ENCODE assay signal across 8 cellular contexts in genomic region chr12:124940143-124940392, GRCh38. TPM values are rescaled to one million over a fixed set of nuclear protein-coding genes. Genes with fewer than 3 reads are reported as not detected.
DNase-seq lines count a peak whose midpoint lies in the region; ATAC-seq and TF ChIP-seq lines count a peak whose summit lies in the region.

No MANE protein-coding gene starts in this region.

- peak overlapping the region; percentile 66 for H2AFZ ChIP-seq in mammary epithelial cell (ENCODE audit: low read depth, low read length)
- H2AFZ ChIP-seq in neural cell (ENCODE audit: low read depth, low read length), result no peak overlapping the region

- TF ChIP-seq CTCF in Caco-2 (IDR thresholded peaks at IDR 0.05; ENCODE audit: insufficient read depth in 1 of 2, low read depth in 1 of 2, low read length in 1 of 2, severe bottlenecking in 1 of 2, unreplicated experiment in 1 of 2) (no peak), mammary epithelial cell (conservative IDR thresholded peaks at IDR 0.05 in 1 of 2, IDR thresholded peaks at IDR 0.05 in 1 of 2; ENCODE audit: extremely low read depth in 1 of 2, insufficient read depth in 1 of 2, low read depth in 1 of 2, low read length in 2 of 2) (no peak), neural cell (IDR thresholded peaks at IDR 0.05; ENCODE audit: poor library complexity, severe bottlenecking) (no peak)

- H4K20me1 ChIP-seq in mammary epithelial cell (ENCODE audit: insufficient read depth, low read length), result no peaks in the 10 kb centered on the region
- H4K20me1 ChIP-seq in neural cell (ENCODE audit: insufficient read depth), result no peaks in the 10 kb centered on the region

- TF ChIP-seq RAD21 in neural cell (conservative IDR thresholded peaks at IDR 0.05), result no peak

- H3K4me3 ChIP-seq in Caco-2 (ENCODE audit: low read depth, low read length), result peak overlapping the region; percentile 52
- H3K4me3 ChIP-seq in mammary epithelial cell (replicated peaks in 1 of 3; ENCODE audit: insufficient read depth in 1 of 3, low read depth in 2 of 3, low read length in 3 of 3), result peak overlapping the region; percentile 4 to 58 (median 25)
- H3K4me3 ChIP-seq in neural cell (ENCODE audit: low read length), result peak overlapping the region; percentile 72

- H3K4me1 Mint-ChIP-seq in Caco-2 (ENCODE audit: low read depth, unreplicated experiment), result no peaks in the 10 kb centered on the region

- H3K79me2 ChIP-seq in mammary epithelial cell (ENCODE audit: insufficient read depth, low read length), result no peaks in the 10 kb centered on the region
- H3K79me2 ChIP-seq in neural cell (replicated peaks; ENCODE audit: insufficient read depth, low read length), result no peaks in the 10 kb centered on the region

- intact Hi-C loops in Caco-2 (cut with micrococcal nuclease; ENCODE audit: unreplicated experiment), result loop anchor here (1.0 kb wide), 1 partner anchor 49 kb away; the partner anchor contains the start of gene DHX37
- intact Hi-C loops in mammary epithelial cell (cut with micrococcal nuclease), result loop anchor here (1.0 kb wide), 1 partner anchor 34 kb away; no protein-coding TSS in a partner anchor

- H3K27me3 Mint-ChIP-seq in Caco-2 (ENCODE audit: insufficient read depth, unreplicated experiment), result no peaks in the 10 kb centered on the region

- no peaks in the 10 kb centered on the region for H3K9me2 ChIP-seq in neural cell (ENCODE audit: insufficient read depth, low read length)

- TF ChIP-seq EP300 in neural cell (conservative IDR thresholded peaks at IDR 0.05; ENCODE audit: poor library complexity, severe bottlenecking), result no peak

- H3K27ac ChIP-seq in mammary epithelial cell (ENCODE audit: insufficient read depth, low read depth, low read length) (peak overlapping the region; percentile 37), neural cell (ENCODE audit: low read length) (peak overlapping the region; percentile 91)

- peak; percentile 12 for ATAC-seq in HG03095 (IDR thresholded peaks at IDR 0.05; ENCODE audit: unreplicated experiment)
- ATAC-seq in HG02571 (IDR thresholded peaks at IDR 0.05; ENCODE audit: unreplicated experiment), result no peak

- no peak overlapping the region for H3K4me3 Mint-ChIP-seq in Caco-2 (ENCODE audit: unreplicated experiment)

- no peaks in the 10 kb centered on the region for H3K9me3 ChIP-seq in Caco-2
- no peaks in the 10 kb centered on the region for H3K9me3 ChIP-seq in mammary epithelial cell (replicated peaks; ENCODE audit: insufficient read depth, low read length)
- H3K9me3 ChIP-seq in neural cell (ENCODE audit: low read length), result no peaks in the 10 kb centered on the region

- H3K9ac ChIP-seq in mammary epithelial cell (ENCODE audit: insufficient read depth, low read length), result no peak overlapping the region
- H3K9ac ChIP-seq in neural cell (ENCODE audit: low read length), result peak overlapping the region; percentile 76

- BruUV-seq in Caco-2 (replicated peaks; lab: Mats Ljungman, UMichigan) (TSS peak; percentile 100), mammary epithelial cell (replicated peaks; lab: Mats Ljungman, UMichigan) (TSS peak; percentile 100)

- WGBS in mammary epithelial cell (ENCODE audit: low coverage, missing lambda C conversion rate), result 5% methylated on average over 8 of the region's 8 CpGs

- dilution Hi-C loops in mammary epithelial cell (cut with HindIII; ENCODE audit: low sequenced_read_pairs), result loop anchor here (5.0 kb wide), 1 partner anchor 72 kb away; no protein-coding TSS in a partner anchor

- POLR2A ChIA-PET in Caco-2 (lab: Charles Lee), result interaction anchor here (0.7 to 2.5 kb wide), 6 partner anchors 12 to 61 kb away, joined by 3 to 44 read pairs (median 4); partner anchors contain the start of gene UBC

- peak overlapping the region; percentile 71 for H3K4me2 ChIP-seq in mammary epithelial cell (ENCODE audit: insufficient read depth, low read depth, low read length)
- H3K4me2 ChIP-seq in neural cell (ENCODE audit: low read length), result peak overlapping the region; percentile 56

- no peak for TF ChIP-seq POLR2A in erythroblast (IDR thresholded peaks at IDR 0.05; ENCODE audit: low read length)

- peaks cover 8% of the 10 kb centered on the region for H3K36me3 Mint-ChIP-seq in Caco-2 (ENCODE audit: insufficient read depth, unreplicated experiment)

- H3K27me3 ChIP-seq in Caco-2 (replicated peaks; ENCODE audit: control insufficient read depth, insufficient read depth, low read length) (no peaks in the 10 kb centered on the region), mammary epithelial cell (ENCODE audit: insufficient read depth, low read length) (no peaks in the 10 kb centered on the region), neural cell (ENCODE audit: insufficient read depth, low read depth, low read length) (no peaks in the 10 kb centered on the region)

- no peaks in the 10 kb centered on the region for H3K9me3 Mint-ChIP-seq in Caco-2 (ENCODE audit: unreplicated experiment)

- no peak overlapping the region for H3K27ac Mint-ChIP-seq in Caco-2 (ENCODE audit: unreplicated experiment)

- no peaks in the 10 kb centered on the region for H3F3A ChIP-seq in neural cell (ENCODE audit: insufficient read depth, low read length, poor library complexity, severe bottlenecking)

- in situ Hi-C loops in mammary epithelial cell (cut with MboI; ENCODE audit: low sequenced_read_pairs in 2 of 2), result no loop called here

- H3K36me3 ChIP-seq in Caco-2 (ENCODE audit: control insufficient read depth, insufficient read depth, low read length), result no peaks in the 10 kb centered on the region; the same call in 1 of the 2 replicates
- no peaks in the 10 kb centered on the region for H3K36me3 ChIP-seq in mammary epithelial cell (ENCODE audit: insufficient read depth, low read length)
- H3K36me3 ChIP-seq in neural cell (ENCODE audit: insufficient read depth, low read length), result no peaks in the 10 kb centered on the region

- CTCF ChIA-PET in Caco-2 (lab: Charles Lee) (interaction anchor here (0.7 to 3.2 kb wide), 15 partner anchors 11 to 494 kb away, joined by 3 to 43 read pairs (median 4); no protein-coding TSS in a partner anchor), mammary epithelial cell (lab: Charles Lee; ENCODE audit: low non-redundant PET) (interaction anchor here (0.6 to 1.3 kb wide), 8 partner anchors 16 to 263 kb away, joined by 3 to 21 read pairs (median 4); partner anchors contain the start of gene UBC)

- no peaks in the 10 kb centered on the region for H3K4me1 ChIP-seq in Caco-2
- peaks cover 33% of the 10 kb centered on the region for H3K4me1 ChIP-seq in mammary epithelial cell (ENCODE audit: insufficient read depth, low read length)

- DNase-seq in Caco-2, result no peak
- no peak for DNase-seq in mammary epithelial cell
- DNase-seq in DMS 273 treated with DMSO at 0.1 percent for 48 hours (lab: John Stamatoyannopoulos, UW), result no peak
- no peak for DNase-seq in DMS79 (lab: John Stamatoyannopoulos, UW)
- DNase-seq in erythroblast (lab: John Stamatoyannopoulos, UW), result no peak

TF ChIP-seq in neural cell, 6 proteins besides CTCF, POLR2A, EP300 and RAD21:
- TF ChIP-seq EZH2 (IDR thresholded peaks at IDR 0.05; ENCODE audit: borderline replicate concordance, insufficient read depth, low read length, poor library complexity, severe bottlenecking), result no peak
- no peak for TF ChIP-seq TAF1 (IDR thresholded peaks at IDR 0.05; ENCODE audit: low read depth)
- TF ChIP-seq SMC3 (conservative IDR thresholded peaks at IDR 0.05; ENCODE audit: poor library complexity), result no peak
- no peak for TF ChIP-seq REST (IDR thresholded peaks at IDR 0.05; ENCODE audit: borderline replicate concordance)
- TF ChIP-seq POLR2AphosphoS5 (IDR thresholded peaks at IDR 0.05), result no peak
- TF ChIP-seq MXI1 (conservative IDR thresholded peaks at IDR 0.05; ENCODE audit: poor library complexity, severe bottlenecking), result no peak

RNA-seq across cellular contexts. Expression of gene UBC, which starts 25.6 kb away (rescaled TPM):
- 782 and 880 TPM in 2 replicates for total RNA-seq in Caco-2 (2022)
- total RNA-seq in mammary epithelial cell, result 1,000 to 10,000 TPM; 1,187 to 2,186 TPM
- polyA plus RNA-seq in mammary epithelial cell, result 3,278 TPM
- 2,197 TPM for polyA minus RNA-seq in mammary epithelial cell
- polyA plus RNA-seq in neural cell, result 1,173 and 1,177 TPM in 2 replicates
- 1,245 and 1,326 TPM in 2 replicates for polyA minus RNA-seq in neural cell

RNA-seq across cellular contexts. Expression of gene DHX37, which starts 48.9 kb away (rescaled TPM):
- total RNA-seq in Caco-2 (2022) (34.9 and 35.9 TPM in 2 replicates), mammary epithelial cell (10 to 100 TPM; 15.8 to 21.8 TPM)
- polyA plus RNA-seq in mammary epithelial cell (13.4 TPM), neural cell (4.7 and 5.2 TPM in 2 replicates)
- polyA minus RNA-seq in mammary epithelial cell (35.5 TPM), neural cell (8.1 and 8.3 TPM in 2 replicates)

RNA-seq across cellular contexts. Expression of gene BRI3BP, which starts 53.4 kb away (rescaled TPM):
- total RNA-seq in Caco-2 (2022), result 19.6 and 20.6 TPM in 2 replicates
- 10 to 100 TPM in 1 of 2 donors, 1 to 10 TPM in 1; 8.2 to 18.4 TPM for total RNA-seq in mammary epithelial cell
- 13.9 TPM for polyA plus RNA-seq in mammary epithelial cell
- 36.4 TPM for polyA minus RNA-seq in mammary epithelial cell
- polyA plus RNA-seq in neural cell, result 10.1 and 11.0 TPM in 2 replicates
- 21.9 and 24.1 TPM in 2 replicates for polyA minus RNA-seq in neural cell
